Comparison of ENCODE assay signal across 15 cellular contexts in genomic region chr15:26461847-26462608, GRCh38.
A peak's percentile ranks its signal among the peaks of the same experiment; 100 is the strongest.
DNase-seq lines count a peak whose midpoint lies in the region; ATAC-seq and TF ChIP-seq lines count a peak whose summit lies in the region.
"Had no signal": no experiment of that assay in that cellular context is flagged by ENCODE, and none has a peak within 500 bp of the region (broad histone marks: within the 10 kb centered on the region; RNA-seq: fewer than 3 reads in every experiment).

No MANE protein-coding gene starts in this region.

- no peak for TF ChIP-seq POLR2A in adrenal gland (IDR thresholded peaks at IDR 0.05)

- H4K91ac ChIP-seq in H9 (ENCODE audit: insufficient read length, low read depth, low read length) (peak overlapping the region; percentile 28), neuronal stem cell (ENCODE audit: low read depth, low read length, poor library complexity) (no peak overlapping the region)

- H3K18ac ChIP-seq in H9 (ENCODE audit: insufficient read length, low read depth, low read length): no peak overlapping the region
- H3K18ac ChIP-seq in neuronal stem cell (ENCODE audit: low read length): peak overlapping the region; percentile 70

- H4K8ac ChIP-seq in H9 (replicated peaks; ENCODE audit: insufficient read length, low read depth, low read length) (no peak overlapping the region), neuronal stem cell (ENCODE audit: low read depth, low read length) (no peak overlapping the region)

- H3K79me1 ChIP-seq in H9 (ENCODE audit: insufficient read depth, low read depth, low read length, poor library complexity, severe bottlenecking): no peaks in the 10 kb centered on the region
- H3K79me1 ChIP-seq in neuronal stem cell (ENCODE audit: low read depth, low read length): no peaks in the 10 kb centered on the region

- WGBS in H9 (ENCODE audit: extremely low coverage, insufficient read length, low lambda C conversion rate): no CpG with 5 or more reads among the region's 13 CpGs
- no CpG with 5 or more reads among the region's 13 CpGs for WGBS in neuronal stem cell (ENCODE audit: extremely low coverage in 2 of 2, insufficient read length in 2 of 2, insufficient replicate concordance in 1 of 2), 2 donors
- 79 to 90% (median 89%) methylated on average over 7 to 13 of the region's 13 CpGs for WGBS in adrenal gland, 4 donors

- no peak overlapping the region for H3K27ac Mint-ChIP-seq in H9
- no peak overlapping the region for H3K27ac Mint-ChIP-seq in activated T-helper 17 cell treated with anti-CD3 and anti-CD28 coated beads, Interleukin-2, amount 50 U/mL, for 72 hours
- H3K27ac Mint-ChIP-seq: CD8-positive, alpha-beta T cell; GM23338 had no signal

- H3K4me1 Mint-ChIP-seq in H9: no peaks in the 10 kb centered on the region; a peak in 1 of 4 replicates
- no peaks in the 10 kb centered on the region for H3K4me1 Mint-ChIP-seq in activated T-helper 17 cell treated with anti-CD3 and anti-CD28 coated beads, Interleukin-2, amount 50 U/mL, for 72 hours
- H3K4me1 Mint-ChIP-seq: GM23338 had no signal

- H2AFZ ChIP-seq in H9 (ENCODE audit: low read length): no peak overlapping the region
- H2AFZ ChIP-seq in neuronal stem cell (ENCODE audit: low read length): no peak overlapping the region
- H2AFZ ChIP-seq: GM23338 had no signal

- no peaks in the 10 kb centered on the region for H4K20me1 ChIP-seq in H9 (ENCODE audit: control insufficient read depth, insufficient read depth, insufficient read length)

- no peak overlapping the region for H3K56ac ChIP-seq in H9 (ENCODE audit: insufficient read length, low read depth, low read length)

- peak overlapping the region in 1 of 2 experiments; percentile 45; a peak in 1 of 5 replicates for H3K4me3 Mint-ChIP-seq in H9
- H3K4me3 Mint-ChIP-seq in activated T-helper 17 cell treated with anti-CD3 and anti-CD28 coated beads, Interleukin-2, amount 50 U/mL, for 72 hours: no peak overlapping the region
- H3K4me3 Mint-ChIP-seq: CD8-positive, alpha-beta T cell; GM23338 had no signal

- ATAC-seq in upper lobe of right lung: peak; percentile 36
- no peak for ATAC-seq in activated T-helper 17 cell treated with anti-CD3 and anti-CD28 coated beads, Interleukin-2, amount 50 U/mL, for 72 hours (replicated peaks)
- ATAC-seq: CD8-positive, alpha-beta T cell; GM12878; GM23338 had no signal

- H2BK120ac ChIP-seq in H9 (ENCODE audit: low read depth, low read length, poor library complexity, severe bottlenecking) (no peak overlapping the region), neuronal stem cell (ENCODE audit: low read depth, low read length) (no peak overlapping the region)

- H3K14ac ChIP-seq in H9 (ENCODE audit: insufficient read depth, low read length) (0 out of 2 replicates have a peak overlapping the region, but pooled peaks have one; percentile 11), neuronal stem cell (ENCODE audit: low read length) (peak overlapping the region; percentile 42)

- no peaks in the 10 kb centered on the region for H3K23me2 ChIP-seq in H9 (ENCODE audit: insufficient read length, low read depth, low read length, poor library complexity, severe bottlenecking)

- no peak overlapping the region for H2BK5ac ChIP-seq in H9 (ENCODE audit: insufficient read length, low read length)
- peak overlapping the region; percentile 13 for H2BK5ac ChIP-seq in neuronal stem cell (ENCODE audit: low read length)

- H3K4me3 ChIP-seq in neuronal stem cell (ENCODE audit: low read length in 2 of 2) (peak overlapping the region in 1 of 2 donors; percentile 61), upper lobe of right lung (no peak overlapping the region), adrenal gland (no peak overlapping the region)
- H3K4me3 ChIP-seq: GM12878, GM23338, HAP-1 had no signal

- no peak overlapping the region for H3T11ph ChIP-seq in H9 (ENCODE audit: low read length)

- no peak overlapping the region for H2BK15ac ChIP-seq in H9 (ENCODE audit: low read depth, low read length)
- H2BK15ac ChIP-seq in neuronal stem cell (ENCODE audit: low read length): peak overlapping the region; percentile 82

- H2BK12ac ChIP-seq in H9 (ENCODE audit: insufficient read length, low read depth, low read length) (no peak overlapping the region), neuronal stem cell (ENCODE audit: low read length) (no peak overlapping the region)

- no peak overlapping the region for H2BK20ac ChIP-seq in H9 (ENCODE audit: low read depth, low read length, poor library complexity, severe bottlenecking)

- no peaks in the 10 kb centered on the region for H3K4me1 ChIP-seq in H9 (ENCODE audit: insufficient read depth, low read length)
- H3K4me1 ChIP-seq in neuronal stem cell (ENCODE audit: control insufficient read depth in 2 of 2, insufficient read depth in 1 of 2, low read depth in 1 of 2, low read length in 2 of 2): no peaks in the 10 kb centered on the region
- no peaks in the 10 kb centered on the region for H3K4me1 ChIP-seq in upper lobe of right lung
- H3K4me1 ChIP-seq in adrenal gland (replicated peaks in 1 of 2): no peaks in the 10 kb centered on the region
- H3K4me1 ChIP-seq: HAP-1 had no signal

- H3K36me3 ChIP-seq in neuronal stem cell (replicated peaks in 1 of 2; ENCODE audit: control insufficient read depth in 2 of 2, insufficient read depth in 2 of 2, low read length in 2 of 2) (no peaks in the 10 kb centered on the region), upper lobe of right lung (no peaks in the 10 kb centered on the region), adrenal gland (replicated peaks in 1 of 2) (no peaks in the 10 kb centered on the region)
- H3K36me3 ChIP-seq: HAP-1 had no signal

- peaks cover 1% of the 10 kb centered on the region; the same call in 1 of the 2 replicates for H3K27me3 Mint-ChIP-seq in H9 (ENCODE audit: low read depth)
- no peaks in the 10 kb centered on the region for H3K27me3 Mint-ChIP-seq in activated T-helper 17 cell treated with anti-CD3 and anti-CD28 coated beads, Interleukin-2, amount 50 U/mL, for 72 hours

- H3K27me3 ChIP-seq in H9 (ENCODE audit: insufficient read depth, low read length): no peaks in the 10 kb centered on the region
- no peaks in the 10 kb centered on the region for H3K27me3 ChIP-seq in neuronal stem cell (ENCODE audit: control insufficient read depth in 3 of 3, insufficient read depth in 3 of 3, low read depth in 1 of 3, low read length in 3 of 3)
- no peaks in the 10 kb centered on the region for H3K27me3 ChIP-seq in upper lobe of right lung
- H3K27me3 ChIP-seq in adrenal gland: no peaks in the 10 kb centered on the region

- H3K23ac ChIP-seq in H9 (ENCODE audit: insufficient read length, low read depth, low read length) (no peak overlapping the region), neuronal stem cell (ENCODE audit: low read depth, low read length, poor library complexity) (peak overlapping the region; percentile 11)

- no peak overlapping the region for H3K27ac ChIP-seq in H9 (ENCODE audit: insufficient read length, low read depth, low read length)
- H3K27ac ChIP-seq in neuronal stem cell (replicated peaks; ENCODE audit: low read length): no peak overlapping the region
- H3K27ac ChIP-seq in upper lobe of right lung: no peak overlapping the region
- H3K27ac ChIP-seq in adrenal gland: no peak overlapping the region

- no peaks in the 10 kb centered on the region for H3K79me2 ChIP-seq in H9 (ENCODE audit: insufficient read depth, low read length)

- H3K4ac ChIP-seq in H9 (ENCODE audit: low read depth, low read length) (no peak overlapping the region), neuronal stem cell (ENCODE audit: low read length) (no peak overlapping the region)

- intact Hi-C loops in upper lobe of right lung (cut with DNase I): no loop called here
- intact Hi-C loops in adrenal gland (cut with DNase I): loop anchor here in 1 of 2 donors (10.0 kb wide), 1 partner anchor 47 kb away; no protein-coding TSS in a partner anchor

- H3K36me3 Mint-ChIP-seq in H9 (ENCODE audit: insufficient read depth in 1 of 3, low read depth in 3 of 3): peaks cover 8 to 15% (median 11%) of the 10 kb centered on the region in 3 experiments
- H3K36me3 Mint-ChIP-seq in activated T-helper 17 cell treated with anti-CD3 and anti-CD28 coated beads, Interleukin-2, amount 50 U/mL, for 72 hours (ENCODE audit: low read depth): no peaks in the 10 kb centered on the region
- H3K36me3 Mint-ChIP-seq: CD8-positive, alpha-beta T cell had no signal

- TF ChIP-seq CTCF in H9 (conservative IDR thresholded peaks at IDR 0.05) (no peak), upper lobe of right lung (IDR thresholded peaks at IDR 0.05) (no peak), adrenal gland (IDR thresholded peaks at IDR 0.05) (no peak)

- H3K9ac ChIP-seq in H9 (ENCODE audit: extremely low read depth, insufficient read length, low read length) (no peak overlapping the region), neuronal stem cell (ENCODE audit: low read depth, low read length, poor library complexity) (no peak overlapping the region)

- H3K9me3 Mint-ChIP-seq in H9: peaks cover 13 to 31% of the 10 kb centered on the region in 2 experiments
- peaks cover 22% of the 10 kb centered on the region for H3K9me3 Mint-ChIP-seq in activated T-helper 17 cell treated with anti-CD3 and anti-CD28 coated beads, Interleukin-2, amount 50 U/mL, for 72 hours

- DNase-seq in COR-L47 (lab: John Stamatoyannopoulos, UW) (peak; percentile 6), H9 (no peak), neuronal stem cell (ENCODE audit: low spot score) (no peak), upper lobe of right lung (no peak), adrenal gland (no peak)
- DNase-seq: C1 segment of cervical spinal cord; CD8-positive, alpha-beta T cell; DMS 273 treated with DMSO at 0.1 percent for 48 hours; DMS79; EL; GDM1 had no signal

- H3K9me3 ChIP-seq in H9 (ENCODE audit: control insufficient read depth, low read depth, low read length) (peaks cover 2% of the 10 kb centered on the region), neuronal stem cell (replicated peaks in 1 of 2; ENCODE audit: control insufficient read depth in 2 of 2, insufficient read depth in 1 of 2, low read depth in 1 of 2, low read length in 2 of 2) (no peaks in the 10 kb centered on the region), upper lobe of right lung (peaks cover 5% of the 10 kb centered on the region), adrenal gland (replicated peaks in 1 of 3) (no peaks in the 10 kb centered on the region)
- H3K9me3 ChIP-seq: HAP-1 had no signal

- no peak overlapping the region for H2AK5ac ChIP-seq in H9 (ENCODE audit: insufficient read length, low read length)
- peak overlapping the region; percentile 42 for H2AK5ac ChIP-seq in neuronal stem cell (ENCODE audit: low read depth, low read length)

- H3K4me2 ChIP-seq in H9 (ENCODE audit: insufficient read depth, insufficient read length, low read length) (no peak overlapping the region), neuronal stem cell (ENCODE audit: insufficient read depth, low read length, poor library complexity, severe bottlenecking) (no peak overlapping the region)
- H3K4me2 ChIP-seq: GM23338 had no signal

- H4K5ac ChIP-seq in H9 (ENCODE audit: insufficient read length, low read depth, low read length): no peak overlapping the region
